In genomic region chr12:56387152-56387551, GRCh38 we compare ENCODE assay signal across 1 cellular context.
TF ChIP-seq lines count a peak whose summit lies in the region.

No MANE protein-coding gene starts in this region.

TF ChIP-seq in IMR-90, 13 proteins besides CTCF, POLR2A, EP300 and RAD21:
- TF ChIP-seq RFX5 (IDR thresholded peaks at IDR 0.05; ENCODE audit: low read depth, low read length) (no peak), SMC3 (IDR thresholded peaks at IDR 0.05; ENCODE audit: low read depth, low read length) (no peak), BHLHE40 (IDR thresholded peaks at IDR 0.05; ENCODE audit: low read depth, low read length) (0 out of 2 replicates have a peak, but pooled peaks have one; percentile 6)
